Comparison of ENCODE assay signal across 8 cellular contexts in genomic region chr7:100049441-100050291, GRCh38. TPM values are rescaled to one million over a fixed set of nuclear protein-coding genes. Genes with fewer than 3 reads are reported as not detected.
DNase-seq lines count a peak whose midpoint lies in the region; ATAC-seq, FAIRE-seq and TF ChIP-seq lines count a peak whose summit lies in the region.

ZSCAN21 (plus strand) TSS chr7:100049774; CDS start chr7:100057007, 7,233 bp downstream.

- peak within 1 kb of the TSS; percentile 94 for H3K27ac Mint-ChIP-seq in activated CD8-positive, alpha-beta T cell treated with anti-CD3 and anti-CD28 coated beads for 36 hours

- H3K36me3 Mint-ChIP-seq in activated CD8-positive, alpha-beta T cell treated with anti-CD3 and anti-CD28 coated beads for 36 hours (ENCODE audit: low read depth) = peaks cover 4% of the 10 kb centered on the region

- H3K4me3 ChIP-seq in BLaER1 treated with 17β-estradiol and CSF1 and Interleukin-3, amounts not matched to agents 10 nM and 100 nM = peak within 1 kb of the TSS; percentile 73 to 87 (median 77)
- H3K4me3 ChIP-seq in lower lobe of right lung = peak within 1 kb of the TSS; percentile 86

- H3K4me1 ChIP-seq in BLaER1 treated with 17β-estradiol and CSF1 and Interleukin-3, amounts not matched to agents 10 nM and 100 nM = peaks cover 14 to 33% (median 25%) of the 10 kb centered on the region in 10 experiments
- H3K4me1 ChIP-seq in lower lobe of right lung = peaks cover 12% of the 10 kb centered on the region

- H3K27me3 Mint-ChIP-seq in activated CD8-positive, alpha-beta T cell treated with anti-CD3 and anti-CD28 coated beads for 36 hours = no peaks in the 10 kb centered on the region

- peak within 1 kb of the TSS; percentile 80 to 95 (median 87) for H3K4me2 ChIP-seq in BLaER1 treated with 17β-estradiol and CSF1 and Interleukin-3, amounts not matched to agents 10 nM and 100 nM

- H3K9ac ChIP-seq in BLaER1 treated with 17β-estradiol and CSF1 and Interleukin-3, amounts not matched to agents 10 nM and 100 nM = peak within 1 kb of the TSS; percentile 72 to 93 (median 85)

- peaks cover 0 to 7% (median 0%) of the 10 kb centered on the region in 11 experiments; a peak in 2 of 22 replicates for H4K20me1 ChIP-seq in BLaER1 treated with 17β-estradiol and CSF1 and Interleukin-3, amounts not matched to agents 10 nM and 100 nM

- POLR2A ChIA-PET in activated CD8-positive, alpha-beta T cell treated with anti-CD3 and anti-CD28 coated beads for 36 hours (lab: Charles Lee) = interaction anchor here (0.5 to 1.8 kb wide), 11 partner anchors 12 to 453 kb away, joined by 3 to 10 read pairs (median 4); partner anchors contain the start of genes AP4M1, MCM7 and ZKSCAN1

- intact Hi-C loops in activated CD8-positive, alpha-beta T cell treated with anti-CD3 and anti-CD28 coated beads for 36 hours (cut with micrococcal nuclease) = no loop called here
- intact Hi-C loops in lower lobe of right lung (cut with DNase I) = no loop called here

- peaks cover 0 to 6% (median 0%) of the 10 kb centered on the region in 11 experiments; a peak in 1 of 22 replicates for H3K36me3 ChIP-seq in BLaER1 treated with 17β-estradiol and CSF1 and Interleukin-3, amounts not matched to agents 10 nM and 100 nM
- H3K36me3 ChIP-seq in lower lobe of right lung = peaks cover 6% of the 10 kb centered on the region

- H3K9me3 Mint-ChIP-seq in activated CD8-positive, alpha-beta T cell treated with anti-CD3 and anti-CD28 coated beads for 36 hours = no peaks in the 10 kb centered on the region

- FAIRE-seq in GM19239 (lab: Jason Lieb, UNC) = peak; percentile 79

- CTCF ChIA-PET in activated CD8-positive, alpha-beta T cell treated with anti-CD3 and anti-CD28 coated beads for 36 hours (lab: Charles Lee) = interaction anchor here (0.7 to 1.3 kb wide), 6 partner anchors 9 to 138 kb away, joined by 3 to 7 read pairs (median 3); partner anchors contain the start of genes AP4M1 and MCM7

- ATAC-seq in HG03460 (IDR thresholded peaks at IDR 0.05; ENCODE audit: unreplicated experiment) (peak; percentile 82), lower lobe of right lung (peak; percentile 96 to 98)
- ATAC-seq in activated CD8-positive, alpha-beta T cell treated with anti-CD3 and anti-CD28 coated beads for 36 hours = peak; percentile 93

- peak within 1 kb of the TSS; percentile 70 to 93 (median 81) for H3K27ac ChIP-seq in BLaER1 treated with 17β-estradiol and CSF1 and Interleukin-3, amounts not matched to agents 10 nM and 100 nM
- H3K27ac ChIP-seq in lower lobe of right lung = peak within 1 kb of the TSS; percentile 93

- H3K27me3 ChIP-seq in BLaER1 treated with 17β-estradiol and CSF1 and Interleukin-3, amounts not matched to agents 10 nM and 100 nM = no peaks in the 10 kb centered on the region
- no peaks in the 10 kb centered on the region for H3K27me3 ChIP-seq in lower lobe of right lung (ENCODE audit: low read depth)

- no peaks in the 10 kb centered on the region for H3K9me3 ChIP-seq in BLaER1 treated with 17β-estradiol and CSF1 and Interleukin-3, amounts not matched to agents 10 nM and 100 nM (replicated peaks in 1 of 11)
- no peaks in the 10 kb centered on the region for H3K9me3 ChIP-seq in lower lobe of right lung

- peak; percentile 19 for TF ChIP-seq CTCF in activated CD8-positive, alpha-beta T cell treated with anti-CD3 and anti-CD28 coated beads for 36 hours (IDR thresholded peaks at IDR 0.05)
- peak; percentile 22 for TF ChIP-seq CTCF in lower lobe of right lung (IDR thresholded peaks at IDR 0.05)

- DNase-seq in GM19239 (ENCODE audit: insufficient read length, low spot score) = peak; percentile 76
- DNase-seq in NCI-H748 (lab: John Stamatoyannopoulos, UW; ENCODE audit: unreplicated experiment) = peak; percentile 86
- DNase-seq in activated CD8-positive, alpha-beta T cell treated with anti-CD3 and anti-CD28 coated beads for 36 hours = peak; percentile 84
- peak; percentile 91 for DNase-seq in ecto neural progenitor cell (ENCODE audit: low spot score)
- peak; percentile 90 for DNase-seq in lower lobe of right lung
- DNase-seq in stimulated activated CD4-positive, alpha-beta T cell treated with anti-CD3 and anti-CD28 coated beads, TNF-alpha, amount 100 ng/mL, for 1 hour (ENCODE audit: low read depth in 3 of 3, low spot score in 1 of 3) = peak; percentile 33 to 78 (median 60)

- H3K4me3 Mint-ChIP-seq in activated CD8-positive, alpha-beta T cell treated with anti-CD3 and anti-CD28 coated beads for 36 hours = peak within 1 kb of the TSS; percentile 87

- H3K4me1 Mint-ChIP-seq in activated CD8-positive, alpha-beta T cell treated with anti-CD3 and anti-CD28 coated beads for 36 hours (ENCODE audit: low read depth) = peaks cover 17% of the 10 kb centered on the region

RNA-seq across cellular contexts. Expression of gene ZSCAN21, which starts in this region (rescaled TPM):
- 1 to 10 TPM; 6.3 to 6.9 TPM for total RNA-seq in activated CD8-positive, alpha-beta T cell treated with anti-CD3 and anti-CD28 coated beads for 36 hours
- total RNA-seq in lower lobe of right lung = 8.4 TPM

Comparison
In these comparisons a context has a peak if more than half of its experiments do, and no peak if none do; other contexts are left out.
1. Peak in every context shown above with its lines: DNase-seq, ATAC-seq, H3K4me3 ChIP-seq and H3K27ac ChIP-seq.